Comparison of ENCODE assay signal across 1 cellular context in the genomic region with DNA sequence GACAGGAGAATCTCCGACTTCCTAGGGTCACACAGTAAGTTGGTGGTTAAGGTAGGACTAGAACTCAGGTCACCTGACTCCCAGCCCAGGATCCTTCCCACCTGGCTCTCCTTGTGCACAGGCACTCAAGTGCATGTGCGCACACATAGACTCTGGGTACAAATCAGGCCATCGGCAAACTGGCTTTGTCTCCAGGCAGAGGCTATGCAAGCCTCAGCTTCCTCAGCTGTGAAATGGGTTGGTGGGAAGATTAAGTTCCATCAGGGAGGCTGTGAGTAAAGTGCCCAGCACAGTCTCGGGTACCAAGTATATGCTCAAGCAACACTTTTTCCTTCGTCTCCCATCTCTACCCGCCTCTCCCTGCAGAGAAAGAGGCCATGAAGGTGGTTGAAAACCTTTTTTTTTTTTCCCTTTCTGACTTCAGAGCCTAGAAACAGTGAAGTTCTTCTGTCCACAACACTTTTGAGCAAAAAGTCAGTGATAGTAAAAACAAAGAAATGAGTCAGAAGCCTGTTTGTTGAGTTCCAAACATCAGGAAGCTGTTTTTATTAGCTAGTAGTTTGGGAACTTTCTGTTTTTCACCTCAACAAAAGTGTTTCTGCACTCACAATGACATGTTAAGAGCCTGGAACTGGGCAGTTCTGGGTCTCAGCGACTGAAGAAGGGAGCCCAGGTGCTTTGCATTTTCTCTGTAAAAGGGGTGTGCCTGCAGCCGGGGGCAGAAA.
TF ChIP-seq lines count a peak whose summit lies in the region.

No MANE protein-coding gene starts in this region.

TF ChIP-seq in K562, 482 proteins besides CTCF, POLR2A, EP300 and RAD21 (continued from another document):
- TF ChIP-seq, protein P1, sequence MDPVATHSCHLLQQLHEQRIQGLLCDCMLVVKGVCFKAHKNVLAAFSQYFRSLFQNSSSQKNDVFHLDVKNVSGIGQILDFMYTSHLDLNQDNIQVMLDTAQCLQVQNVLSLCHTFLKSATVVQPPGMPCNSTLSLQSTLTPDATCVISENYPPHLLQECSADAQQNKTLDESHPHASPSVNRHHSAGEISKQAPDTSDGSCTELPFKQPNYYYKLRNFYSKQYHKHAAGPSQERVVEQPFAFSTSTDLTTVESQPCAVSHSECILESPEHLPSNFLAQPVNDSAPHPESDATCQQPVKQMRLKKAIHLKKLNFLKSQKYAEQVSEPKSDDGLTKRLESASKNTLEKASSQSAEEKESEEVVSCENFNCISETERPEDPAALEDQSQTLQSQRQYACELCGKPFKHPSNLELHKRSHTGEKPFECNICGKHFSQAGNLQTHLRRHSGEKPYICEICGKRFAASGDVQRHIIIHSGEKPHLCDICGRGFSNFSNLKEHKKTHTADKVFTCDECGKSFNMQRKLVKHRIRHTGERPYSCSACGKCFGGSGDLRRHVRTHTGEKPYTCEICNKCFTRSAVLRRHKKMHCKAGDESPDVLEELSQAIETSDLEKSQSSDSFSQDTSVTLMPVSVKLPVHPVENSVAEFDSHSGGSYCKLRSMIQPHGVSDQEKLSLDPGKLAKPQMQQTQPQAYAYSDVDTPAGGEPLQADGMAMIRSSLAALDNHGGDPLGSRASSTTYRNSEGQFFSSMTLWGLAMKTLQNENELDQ (CRISPR knock-in tag; IDR thresholded peaks at IDR 0.05; ENCODE audit: borderline replicate concordance), result no peak
- no peak for TF ChIP-seq SIX5 (IDR thresholded peaks at IDR 0.05; ENCODE audit: borderline replicate concordance in 1 of 2, insufficient read depth in 1 of 2, low read depth in 1 of 2, low read length in 2 of 2)
- TF ChIP-seq, protein P2, sequence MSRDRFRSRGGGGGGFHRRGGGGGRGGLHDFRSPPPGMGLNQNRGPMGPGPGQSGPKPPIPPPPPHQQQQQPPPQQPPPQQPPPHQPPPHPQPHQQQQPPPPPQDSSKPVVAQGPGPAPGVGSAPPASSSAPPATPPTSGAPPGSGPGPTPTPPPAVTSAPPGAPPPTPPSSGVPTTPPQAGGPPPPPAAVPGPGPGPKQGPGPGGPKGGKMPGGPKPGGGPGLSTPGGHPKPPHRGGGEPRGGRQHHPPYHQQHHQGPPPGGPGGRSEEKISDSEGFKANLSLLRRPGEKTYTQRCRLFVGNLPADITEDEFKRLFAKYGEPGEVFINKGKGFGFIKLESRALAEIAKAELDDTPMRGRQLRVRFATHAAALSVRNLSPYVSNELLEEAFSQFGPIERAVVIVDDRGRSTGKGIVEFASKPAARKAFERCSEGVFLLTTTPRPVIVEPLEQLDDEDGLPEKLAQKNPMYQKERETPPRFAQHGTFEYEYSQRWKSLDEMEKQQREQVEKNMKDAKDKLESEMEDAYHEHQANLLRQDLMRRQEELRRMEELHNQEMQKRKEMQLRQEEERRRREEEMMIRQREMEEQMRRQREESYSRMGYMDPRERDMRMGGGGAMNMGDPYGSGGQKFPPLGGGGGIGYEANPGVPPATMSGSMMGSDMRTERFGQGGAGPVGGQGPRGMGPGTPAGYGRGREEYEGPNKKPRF (IDR thresholded peaks at IDR 0.05; ENCODE audit: low read depth, low read length), result no peak
- TF ChIP-seq ZNF253 (CRISPR knock-in tag; conservative IDR thresholded peaks at IDR 0.05), result no peak
- no peak for TF ChIP-seq ZNF354B (CRISPR knock-in tag; IDR thresholded peaks at IDR 0.05)
